ENCODE assay signal across 22 cellular contexts in genomic region chr9:97548379-97548778, GRCh38. TPM values are rescaled to one million over a fixed set of nuclear protein-coding genes. Genes with fewer than 3 reads are reported as not detected.
DNase-seq lines count a peak whose midpoint lies in the region; ATAC-seq and TF ChIP-seq lines count a peak whose summit lies in the region.
"Had no signal": no experiment of that assay in that cellular context is flagged by ENCODE, and none has a peak within 500 bp of the region (broad histone marks: within the 10 kb centered on the region; RNA-seq: fewer than 3 reads in every experiment).

No MANE protein-coding gene starts in this region.

- TF ChIP-seq RAD21 in IMR-90 (IDR thresholded peaks at IDR 0.05; ENCODE audit: low read length), result no peak

- H3K9me1 ChIP-seq in IMR-90 (ENCODE audit: insufficient read depth, low read length), result no peaks in the 10 kb centered on the region

- no peak overlapping the region for H3K18ac ChIP-seq in IMR-90 (ENCODE audit: low read depth, low read length)

- intact Hi-C loops in IMR-90 (cut with micrococcal nuclease) (no loop called here), esophagus muscularis mucosa (cut with DNase I) (no loop called here), sciatic nerve (cut with DNase I) (no loop called here), uterus (cut with DNase I; ENCODE audit: low total_unique reads) (no loop called here), ascending aorta (cut with DNase I) (no loop called here)

- no peak overlapping the region for H2BK15ac ChIP-seq in IMR-90 (ENCODE audit: low read depth, low read length)

- H3K36me3 ChIP-seq in IMR-90 (ENCODE audit: control insufficient read depth, insufficient read depth, low read length), result peaks cover 4% of the 10 kb centered on the region
- peaks cover 4 to 47% (median 28%) of the 10 kb centered on the region in 4 donors for H3K36me3 ChIP-seq in esophagus muscularis mucosa
- no peaks in the 10 kb centered on the region for H3K36me3 ChIP-seq in uterus
- H3K36me3 ChIP-seq in ascending aorta, result peaks cover 25 to 36% of the 10 kb centered on the region in 2 donors
- no peaks in the 10 kb centered on the region for H3K36me3 ChIP-seq in GM23248 (ENCODE audit: low read depth)
- H3K36me3 ChIP-seq: BLaER1 had no signal

- H3K4ac ChIP-seq in IMR-90 (ENCODE audit: low read depth, low read length), result no peak overlapping the region

- H3K4me2 ChIP-seq in IMR-90 (ENCODE audit: low read depth, low read length) (no peak overlapping the region), GM23248 (ENCODE audit: unreplicated experiment) (no peak overlapping the region)
- H3K4me2 ChIP-seq: BLaER1, GM23338 had no signal

- no peak overlapping the region for H3K4me3 ChIP-seq in IMR-90 (ENCODE audit: insufficient read depth, low read depth, low read length)
- no peak overlapping the region for H3K4me3 ChIP-seq in esophagus muscularis mucosa
- no peak overlapping the region for H3K4me3 ChIP-seq in uterus
- no peak overlapping the region for H3K4me3 ChIP-seq in ascending aorta
- H3K4me3 ChIP-seq in GM23248, result no peak overlapping the region
- H3K4me3 ChIP-seq: BLaER1, GM12878, GM23338 had no signal

- no peak overlapping the region for H4K8ac ChIP-seq in IMR-90 (ENCODE audit: low read depth in 2 of 2, low read length in 2 of 2)

- no CpG with 5 or more reads among the region's 5 CpGs for WGBS in IMR-90 (ENCODE audit: extremely low coverage in 2 of 2, insufficient read length in 1 of 2), 2 experiments
- WGBS in esophagus muscularis mucosa, result 86% methylated on average over 5 of the region's 5 CpGs
- WGBS in GM23248 (ENCODE audit: low coverage in 1 of 2, low lambda C conversion rate in 2 of 2, missing lambda C conversion rate in 2 of 2), 2 experiments, result 43 to 70% methylated on average over 3 to 5 of the region's 5 CpGs

- POLR2A ChIA-PET in IMR-90 (lab: Charles Lee; ENCODE audit: unreplicated experiment), result no interaction called here

- H4K91ac ChIP-seq in IMR-90 (ENCODE audit: insufficient read depth, low read depth, low read length), result no peak overlapping the region

- H4K5ac ChIP-seq in IMR-90 (ENCODE audit: low read depth, low read length), result no peak overlapping the region

- no peak overlapping the region for H2BK5ac ChIP-seq in IMR-90 (ENCODE audit: low read depth, low read length, poor library complexity, severe bottlenecking)

- no peaks in the 10 kb centered on the region for H3F3A ChIP-seq in GM23248 (ENCODE audit: insufficient read depth)

- CTCF ChIA-PET in IMR-90 (lab: Yijun Ruan, JAX), result no interaction called here

- no peaks in the 10 kb centered on the region for H3K79me2 ChIP-seq in GM23248 (ENCODE audit: insufficient read depth)

- no peak for ATAC-seq in IMR-90 (ENCODE audit: low read depth)
- peak; percentile 9 for ATAC-seq in sciatic nerve
- no peak for ATAC-seq in HG02623 (IDR thresholded peaks at IDR 0.05; ENCODE audit: unreplicated experiment)
- ATAC-seq: CD8-positive, alpha-beta T cell; GM12878; GM23338; HCT116 had no signal

- H4K20me1 ChIP-seq in IMR-90 (ENCODE audit: insufficient read depth, low read length) (0 out of 2 replicates have a peak, but pooled peaks cover 4% of the 10 kb centered on the region), GM23248 (ENCODE audit: insufficient read depth) (no peaks in the 10 kb centered on the region)
- H4K20me1 ChIP-seq: BLaER1 had no signal

- no peaks in the 10 kb centered on the region for H3K79me1 ChIP-seq in IMR-90 (ENCODE audit: low read depth in 1 of 2, low read length in 2 of 2)

- dilution Hi-C loops in IMR-90 (cut with HindIII; ENCODE audit: low sequenced_read_pairs, unreplicated experiment), result no loop called here

- no peak overlapping the region for H3K27ac ChIP-seq in IMR-90 (ENCODE audit: insufficient read depth, low read length)
- peak overlapping the region in 3 of 4 donors; percentile 4 to 31 (median 10) for H3K27ac ChIP-seq in esophagus muscularis mucosa (replicated peaks in 1 of 4)
- H3K27ac ChIP-seq in uterus, result peak overlapping the region; percentile 37 to 44
- H3K27ac ChIP-seq in ascending aorta, result no peak overlapping the region
- H3K27ac ChIP-seq in GM23248, result no peak overlapping the region
- H3K27ac ChIP-seq: 22Rv1, BLaER1, C4-2B had no signal

- no peaks in the 10 kb centered on the region for H3K9me2 ChIP-seq in GM23248 (ENCODE audit: insufficient read depth)

- no peak overlapping the region for H3K56ac ChIP-seq in IMR-90 (ENCODE audit: extremely low read depth, insufficient read depth, low read length)

- H2AK5ac ChIP-seq in IMR-90 (ENCODE audit: low read depth, low read length), result no peak overlapping the region

- H2BK120ac ChIP-seq in IMR-90 (ENCODE audit: low read depth, low read length), result no peak overlapping the region

- DNase-seq in IMR-90, result no peak
- DNase-seq in esophagus muscularis mucosa (ENCODE audit: extremely low spot score), result no peak
- DNase-seq in sciatic nerve (ENCODE audit: low spot score), result peak; percentile 41
- peak in 1 of 2 donors; percentile 13 for DNase-seq in uterus
- no peak for DNase-seq in DMS53 (lab: John Stamatoyannopoulos, UW)
- DNase-seq in ascending aorta (ENCODE audit: low spot score in 2 of 2), result no peak
- DNase-seq in GM23248, result no peak
- DNase-seq: Caco-2; CD4-positive, CD25-positive, alpha-beta regulatory T cell; CD8-positive, alpha-beta T cell; DMS153; DMS79; EL; GDM1; H9 had no signal

- no peak overlapping the region for H2BK20ac ChIP-seq in IMR-90 (ENCODE audit: low read depth, low read length)

- no peak overlapping the region for H2AFZ ChIP-seq in IMR-90 (replicated peaks; ENCODE audit: low read length, poor library complexity)
- H2AFZ ChIP-seq in GM23248, result no peak overlapping the region
- H2AFZ ChIP-seq: GM23338 had no signal

- no peak for TF ChIP-seq EP300 in esophagus muscularis mucosa (IDR thresholded peaks at IDR 0.05)

- no peaks in the 10 kb centered on the region for H3K9me3 ChIP-seq in IMR-90 (ENCODE audit: control insufficient read depth, insufficient read depth, low read length)
- H3K9me3 ChIP-seq in esophagus muscularis mucosa, result no peaks in the 10 kb centered on the region
- H3K9me3 ChIP-seq in uterus, result no peaks in the 10 kb centered on the region
- H3K9me3 ChIP-seq in ascending aorta, result no peaks in the 10 kb centered on the region
- no peaks in the 10 kb centered on the region for H3K9me3 ChIP-seq in GM23248 (ENCODE audit: low read depth)
- H3K9me3 ChIP-seq: BLaER1, Caco-2 had no signal

- TF ChIP-seq CTCF in IMR-90 (conservative IDR thresholded peaks at IDR 0.05; ENCODE audit: low read depth, low read length) (no peak), esophagus muscularis mucosa (IDR thresholded peaks at IDR 0.05) (no peak), uterus (IDR thresholded peaks at IDR 0.05) (no peak), ascending aorta (IDR thresholded peaks at IDR 0.05) (no peak)

- H3K27me3 ChIP-seq in IMR-90 (ENCODE audit: control insufficient read depth, insufficient read depth, low read length) (peaks cover 2% of the 10 kb centered on the region; the same call in 1 of the 2 replicates), esophagus muscularis mucosa (no peaks in the 10 kb centered on the region), uterus (no peaks in the 10 kb centered on the region), ascending aorta (no peaks in the 10 kb centered on the region), GM23248 (replicated peaks; ENCODE audit: insufficient read depth) (0 out of 2 replicates have a peak, but pooled peaks cover 4% of the 10 kb centered on the region)
- H3K27me3 ChIP-seq: BLaER1 had no signal

- H3K4me1 ChIP-seq in IMR-90 (ENCODE audit: control insufficient read depth, insufficient read depth, low read length) (no peaks in the 10 kb centered on the region), esophagus muscularis mucosa (peaks cover 11 to 43% (median 36%) of the 10 kb centered on the region in 4 donors), uterus (no peaks in the 10 kb centered on the region), ascending aorta (no peaks in the 10 kb centered on the region), GM23248 (ENCODE audit: insufficient read depth) (no peaks in the 10 kb centered on the region)
- H3K4me1 ChIP-seq: BLaER1, Caco-2 had no signal

- no peak for TF ChIP-seq POLR2A in IMR-90 (IDR thresholded peaks at IDR 0.05; ENCODE audit: low read depth, low read length)
- no peak for TF ChIP-seq POLR2A in esophagus muscularis mucosa (IDR thresholded peaks at IDR 0.05; ENCODE audit: low read depth)
- TF ChIP-seq POLR2A in uterus (IDR thresholded peaks at IDR 0.05), result no peak

- in situ Hi-C loops in IMR-90 (cut with MboI; ENCODE audit: low sequenced_read_pairs), result no loop called here
- in situ Hi-C loops in GM23248 (cut with MboI), result no loop called here

- H3K9ac ChIP-seq in IMR-90 (ENCODE audit: low read depth, low read length) (no peak overlapping the region), GM23248 (no peak overlapping the region)
- H3K9ac ChIP-seq: BLaER1 had no signal

- no TSS peak for BruUV-seq in IMR-90 (replicated peaks; lab: Mats Ljungman, UMichigan)

- no peak overlapping the region for H3K14ac ChIP-seq in IMR-90 (replicated peaks; ENCODE audit: low read depth, low read length)

- no peak overlapping the region for H3K23ac ChIP-seq in IMR-90 (ENCODE audit: low read depth, low read length)

- peak overlapping the region; percentile 50 for H2AK9ac ChIP-seq in IMR-90 (replicated peaks; ENCODE audit: low read depth, low read length, poor library complexity)

TF ChIP-seq in IMR-90, 13 proteins besides CTCF, POLR2A, EP300 and RAD21 (continues in another document):
- TF ChIP-seq RFX5 (IDR thresholded peaks at IDR 0.05; ENCODE audit: low read depth, low read length) (no peak), RCOR1 (IDR thresholded peaks at IDR 0.05; ENCODE audit: insufficient replicate concordance, low read length) (no peak), SMC3 (IDR thresholded peaks at IDR 0.05; ENCODE audit: low read depth, low read length) (no peak), FOS (IDR thresholded peaks at IDR 0.05; ENCODE audit: low read depth, low read length) (no peak), MAFK (IDR thresholded peaks at IDR 0.05; ENCODE audit: low read depth, low read length) (no peak)

RNA-seq across cellular contexts. Expression of gene TMOD1, which starts 46.9 kb away (rescaled TPM):
- total RNA-seq in IMR-90 (2012; rRNA removed), result 0.18 and 0.28 TPM in 2 replicates
- polyA plus RNA-seq in IMR-90 (2012; rRNA removed), result 0.19 and 0.38 TPM in 2 replicates
- polyA plus RNA-seq in IMR-90 (2012; cell fraction: cytosol; rRNA removed), result 0.16 and 0.26 TPM in 2 replicates
- 0.10 and 0.66 TPM in 2 replicates for polyA plus RNA-seq in IMR-90 (2012; cell fraction: nucleus; rRNA removed; ENCODE audit: low replicate concordance)
- 10 to 100 TPM; 68.4 to 97.6 (median 71.6) TPM for total RNA-seq in esophagus muscularis mucosa
- 25.3 TPM for total RNA-seq in sciatic nerve
- total RNA-seq in uterus, result 10 to 100 TPM in 3 of 4 donors, 1 to 10 TPM in 1; 5.9 to 93.7 (median 22.2) TPM
- 17.1 TPM for total RNA-seq in ascending aorta
- total RNA-seq in GM23248 (2014; rRNA removed; shearing (Covaris generic)), result 1.3 TPM in 1 of 2 replicates, not detected in the other
- polyA plus RNA-seq in GM23248 (2016; fragmentation: Nextera tagmentation; extraction: Ambion mirVana), result 0.34 and 0.43 TPM in 2 replicates

Comparison
In these comparisons a context has a peak if more than half of its experiments do, and no peak if none do; other contexts are left out.
1. H3K27ac ChIP-seq: peak in esophagus muscularis mucosa (3 of 4) and uterus (2 of 2); none in IMR-90 (single experiment), ascending aorta (0 of 2) and GM23248 (single experiment).